ENCODE assay signal across 1 cellular context in genomic region chr6:6688951-6689350, GRCh38.
TF ChIP-seq lines count a peak whose summit lies in the region.

No MANE protein-coding gene starts in this region.

TF ChIP-seq in H1, 55 proteins besides CTCF, POLR2A, EP300 and RAD21 (continued from another document):
- TF ChIP-seq TCF12 (IDR thresholded peaks at IDR 0.05; ENCODE audit: low read depth, low read length): no peak
- no peak for TF ChIP-seq KDM4A (IDR thresholded peaks at IDR 0.05; ENCODE audit: low read depth, low read length, severe bottlenecking)
- no peak for TF ChIP-seq ATF2 (IDR thresholded peaks at IDR 0.05; ENCODE audit: low read length)
- no peak for TF ChIP-seq USF2 (IDR thresholded peaks at IDR 0.05; ENCODE audit: low read length)
- TF ChIP-seq CBX8 (IDR thresholded peaks at IDR 0.05; ENCODE audit: borderline replicate concordance, low read depth, low read length): no peak
- TF ChIP-seq SP1 (IDR thresholded peaks at IDR 0.05; ENCODE audit: low read depth, low read length): no peak
- TF ChIP-seq SRF (IDR thresholded peaks at IDR 0.05; ENCODE audit: low read depth, low read length): no peak
- TF ChIP-seq TEAD4 (IDR thresholded peaks at IDR 0.05; ENCODE audit: low read depth, low read length): no peak
- TF ChIP-seq BACH1 (IDR thresholded peaks at IDR 0.05; ENCODE audit: low read length): no peak
- no peak for TF ChIP-seq FOSL1 (IDR thresholded peaks at IDR 0.05; ENCODE audit: insufficient read depth, low read depth, low read length)
TF ChIP-seq in H1: peak in this region for 0.
